In the genomic region with DNA sequence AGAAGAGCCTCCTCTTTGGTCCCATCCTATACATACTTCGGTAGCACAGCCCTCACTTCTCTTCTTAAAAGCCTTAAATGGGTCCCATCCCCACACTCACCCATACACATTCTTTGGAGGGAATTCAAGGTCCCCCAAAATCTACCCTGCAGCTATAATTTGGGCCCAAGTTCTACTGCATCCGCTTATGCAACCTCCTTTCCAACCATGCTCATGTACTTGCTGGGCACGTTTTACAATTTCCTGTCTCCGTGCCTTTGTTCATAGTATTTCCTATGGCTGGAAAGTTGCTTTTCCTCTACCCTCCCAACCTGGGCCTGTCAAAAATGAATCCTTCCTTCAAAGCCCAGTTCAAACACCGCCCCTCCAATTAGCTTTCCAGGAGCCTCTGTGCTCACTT, we compare ENCODE assay signal across 11 cellular contexts.
DNase-seq lines count a peak whose midpoint lies in the region; ATAC-seq and TF ChIP-seq lines count a peak whose summit lies in the region.
"Had no signal": no experiment of that assay in that cellular context is flagged by ENCODE, and none has a peak within 500 bp of the region (broad histone marks: within the 10 kb centered on the region; RNA-seq: fewer than 3 reads in every experiment).

No MANE protein-coding gene starts in this region.

- no peaks in the 10 kb centered on the region for H3K27me3 Mint-ChIP-seq in activated naive CD4-positive, alpha-beta T cell treated with anti-CD3 and anti-CD28 coated beads, Interleukin-2, amount 10 ng/mL, durations not matched to agents 7 days and 5 days
- no peaks in the 10 kb centered on the region for H3K27me3 Mint-ChIP-seq in T-helper 17 cell

- H3K9ac ChIP-seq in stomach smooth muscle (ENCODE audit: low read length in 2 of 2): no peak overlapping the region

- peak overlapping the region; percentile 78 for H3K27ac Mint-ChIP-seq in activated naive CD4-positive, alpha-beta T cell treated with anti-CD3 and anti-CD28 coated beads, Interleukin-2, amount 10 ng/mL, durations not matched to agents 7 days and 5 days
- H3K27ac Mint-ChIP-seq in T-helper 17 cell: no peak overlapping the region

- no peaks in the 10 kb centered on the region for H3K36me3 ChIP-seq in right lobe of liver
- H3K36me3 ChIP-seq in stomach smooth muscle (ENCODE audit: control insufficient read depth in 2 of 2, insufficient read depth in 2 of 2, low read length in 2 of 2): peaks cover 4 to 10% of the 10 kb centered on the region in 2 donors

- CTCF ChIA-PET in activated naive CD4-positive, alpha-beta T cell treated with anti-CD3 and anti-CD28 coated beads, Interleukin-2, amount 10 ng/mL, durations not matched to agents 7 days and 5 days (lab: Charles Lee): no interaction called here

- no peak for TF ChIP-seq CTCF in right lobe of liver (IDR thresholded peaks at IDR 0.05)

- H3K27me3 ChIP-seq in right lobe of liver (no peaks in the 10 kb centered on the region), stomach smooth muscle (ENCODE audit: control insufficient read depth in 1 of 2, insufficient read depth in 2 of 2, low read length in 2 of 2) (no peaks in the 10 kb centered on the region)

- no peak for DNase-seq in activated naive CD4-positive, alpha-beta T cell treated with anti-CD3 and anti-CD28 coated beads, Interleukin-2, amount 10 ng/mL, durations not matched to agents 7 days and 5 days
- DNase-seq in activated naive CD4-positive, alpha-beta T cell (lab: John Stamatoyannopoulos, UW): no peak
- no peak for DNase-seq in T-helper 17 cell
- no peak for DNase-seq in right lobe of liver
- DNase-seq in GDM1 (lab: John Stamatoyannopoulos, UW): no peak
- DNase-seq: activated CD8-positive, alpha-beta memory T cell treated with anti-CD3 and anti-CD28 coated beads for 24 hours; anterior cingulate cortex; hippocampal formation had no signal

- H3K36me3 Mint-ChIP-seq in activated naive CD4-positive, alpha-beta T cell treated with anti-CD3 and anti-CD28 coated beads, Interleukin-2, amount 10 ng/mL, durations not matched to agents 7 days and 5 days: peaks cover 43% of the 10 kb centered on the region
- peaks cover 7% of the 10 kb centered on the region for H3K36me3 Mint-ChIP-seq in T-helper 17 cell (ENCODE audit: low read depth)

- peaks cover 14% of the 10 kb centered on the region for H3K4me1 Mint-ChIP-seq in activated naive CD4-positive, alpha-beta T cell treated with anti-CD3 and anti-CD28 coated beads, Interleukin-2, amount 10 ng/mL, durations not matched to agents 7 days and 5 days
- H3K4me1 Mint-ChIP-seq in T-helper 17 cell: peaks cover 31% of the 10 kb centered on the region

- no peaks in the 10 kb centered on the region for H3K9me3 Mint-ChIP-seq in activated naive CD4-positive, alpha-beta T cell treated with anti-CD3 and anti-CD28 coated beads, Interleukin-2, amount 10 ng/mL, durations not matched to agents 7 days and 5 days

- TF ChIP-seq POLR2A in right lobe of liver (IDR thresholded peaks at IDR 0.05): no peak

- 44% methylated on average over 5 of the region's 5 CpGs for WGBS in right lobe of liver (ENCODE audit: insufficient coverage, low coverage, low lambda C conversion rate, missing lambda C conversion rate)

- no peak overlapping the region for H3K4me3 Mint-ChIP-seq in activated naive CD4-positive, alpha-beta T cell treated with anti-CD3 and anti-CD28 coated beads, Interleukin-2, amount 10 ng/mL, durations not matched to agents 7 days and 5 days
- H3K4me3 Mint-ChIP-seq in T-helper 17 cell: peak overlapping the region; percentile 52

- ATAC-seq in T-helper 17 cell (no peak), right lobe of liver (no peak), HG02840 (IDR thresholded peaks at IDR 0.05; ENCODE audit: low FRiP score, unreplicated experiment) (no peak), GM21737 (IDR thresholded peaks at IDR 0.05; ENCODE audit: unreplicated experiment) (no peak)

- peaks cover 0 to 79% (median 35%) of the 10 kb centered on the region in 4 donors for H3K4me1 ChIP-seq in right lobe of liver
- peaks cover 39% of the 10 kb centered on the region for H3K4me1 ChIP-seq in stomach smooth muscle (ENCODE audit: control insufficient read depth, insufficient read depth, low read length)

- intact Hi-C loops in right lobe of liver (cut with DNase I): no loop called here

- no peak overlapping the region for H3K4me3 ChIP-seq in right lobe of liver
- peak overlapping the region in 1 of 2 donors; percentile 40 for H3K4me3 ChIP-seq in stomach smooth muscle (ENCODE audit: low read length in 2 of 2)

- H3K9me3 ChIP-seq in T-helper 17 cell (ENCODE audit: control insufficient read depth, low read length, poor library complexity, severe bottlenecking) (no peaks in the 10 kb centered on the region), right lobe of liver (no peaks in the 10 kb centered on the region), stomach smooth muscle (ENCODE audit: control insufficient read depth in 2 of 2, low read length in 2 of 2) (no peaks in the 10 kb centered on the region)

- peak overlapping the region; percentile 93 to 96 (median 93) for H3K27ac ChIP-seq in right lobe of liver
- peak overlapping the region; percentile 50 for H3K27ac ChIP-seq in stomach smooth muscle (ENCODE audit: low read length)
